1 cellular context compared by ENCODE assay signal in the genomic region with DNA sequence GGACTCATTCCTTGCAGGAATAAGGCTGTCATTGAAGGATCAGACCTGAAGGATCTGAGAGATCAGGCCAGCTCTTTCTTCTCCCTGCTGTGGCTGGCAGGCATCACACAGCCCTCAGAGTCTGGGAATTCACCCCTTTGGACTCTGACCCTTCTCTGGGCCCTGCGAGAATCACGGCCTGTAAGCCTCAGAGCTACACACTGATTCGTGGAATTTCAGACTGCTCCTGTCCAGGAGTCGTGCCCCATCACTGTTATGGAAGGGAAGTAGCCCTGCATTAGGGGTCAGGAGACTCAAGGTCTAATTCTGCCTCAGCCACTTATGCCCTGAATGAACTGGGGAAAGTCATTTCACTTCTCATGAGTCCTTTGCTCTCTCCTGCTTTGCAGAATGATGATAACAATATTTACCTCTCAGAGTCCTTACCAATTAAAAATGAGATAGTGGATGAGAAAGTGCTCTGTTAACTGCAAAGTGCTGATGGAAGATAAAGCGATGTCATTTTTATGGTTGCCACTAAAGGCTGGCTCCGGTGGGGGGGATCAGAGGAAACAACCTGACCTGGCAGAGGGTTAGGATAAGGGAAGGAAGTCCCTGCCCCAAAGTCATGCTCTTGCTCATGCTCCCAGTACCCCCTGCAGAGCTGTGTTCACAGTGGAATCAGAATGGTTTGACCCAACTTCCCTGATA.
TF ChIP-seq lines count a peak whose summit lies in the region.

No MANE protein-coding gene starts in this region.

TF ChIP-seq in SK-N-SH, 30 proteins besides CTCF, POLR2A, EP300 and RAD21 (continued from another document):
- TF ChIP-seq FOXJ3 (CRISPR knock-in tag; IDR thresholded peaks at IDR 0.05) (peak; percentile 98), TEAD4 (IDR thresholded peaks at IDR 0.05; ENCODE audit: borderline replicate concordance, insufficient read depth) (0 out of 2 replicates have a peak, but pooled peaks have one; percentile 10), TCF12 (IDR thresholded peaks at IDR 0.05) (peak; percentile 72), GABPA (IDR thresholded peaks at IDR 0.05; ENCODE audit: low read depth) (no peak), MEF2A (IDR thresholded peaks at IDR 0.05; ENCODE audit: borderline replicate concordance, low read depth) (no peak), TAF1 (IDR thresholded peaks at IDR 0.05; ENCODE audit: borderline replicate concordance, low read depth, low read length) (no peak), SIN3A (IDR thresholded peaks at IDR 0.05; ENCODE audit: borderline replicate concordance, low read depth, low read length) (no peak), RFX5 (IDR thresholded peaks at IDR 0.05; ENCODE audit: low read length) (no peak), GATA2 (CRISPR knock-in tag; IDR thresholded peaks at IDR 0.05) (peak; percentile 99), RXRA (IDR thresholded peaks at IDR 0.05; ENCODE audit: borderline replicate concordance, low read depth) (no peak), MAX (IDR thresholded peaks at IDR 0.05; ENCODE audit: low read depth) (no peak), ELF1 (IDR thresholded peaks at IDR 0.05) (no peak), NRF1 (IDR thresholded peaks at IDR 0.05; ENCODE audit: low read depth, low read length) (no peak), JUND (IDR thresholded peaks at IDR 0.05) (no peak), ZBTB33 (IDR thresholded peaks at IDR 0.05; ENCODE audit: borderline replicate concordance, low read depth) (no peak), EZH2phosphoT487 (IDR thresholded peaks at IDR 0.05; ENCODE audit: borderline replicate concordance, low read depth) (no peak), MXI1 (IDR thresholded peaks at IDR 0.05; ENCODE audit: low read depth, low read length) (peak; percentile 42; the same call in 1 of the 2 replicates), NFIC (IDR thresholded peaks at IDR 0.05; ENCODE audit: borderline replicate concordance) (0 out of 2 replicates have a peak, but pooled peaks have one; percentile 9), YY1 (IDR thresholded peaks at IDR 0.05; ENCODE audit: low read depth) (no peak), FOSL2 (IDR thresholded peaks at IDR 0.05; ENCODE audit: borderline replicate concordance, low read depth) (no peak), POLR2AphosphoS5 (IDR thresholded peaks at IDR 0.05; ENCODE audit: low read depth, low read length) (no peak), SMC3 (IDR thresholded peaks at IDR 0.05; ENCODE audit: low read depth, low read length) (no peak), RCOR1 (IDR thresholded peaks at IDR 0.05; ENCODE audit: low read length) (peak; percentile 98), CHD2 (IDR thresholded peaks at IDR 0.05; ENCODE audit: low read length, partially characterized antibody) (peak; percentile 82)
- TF ChIP-seq, protein P1, sequence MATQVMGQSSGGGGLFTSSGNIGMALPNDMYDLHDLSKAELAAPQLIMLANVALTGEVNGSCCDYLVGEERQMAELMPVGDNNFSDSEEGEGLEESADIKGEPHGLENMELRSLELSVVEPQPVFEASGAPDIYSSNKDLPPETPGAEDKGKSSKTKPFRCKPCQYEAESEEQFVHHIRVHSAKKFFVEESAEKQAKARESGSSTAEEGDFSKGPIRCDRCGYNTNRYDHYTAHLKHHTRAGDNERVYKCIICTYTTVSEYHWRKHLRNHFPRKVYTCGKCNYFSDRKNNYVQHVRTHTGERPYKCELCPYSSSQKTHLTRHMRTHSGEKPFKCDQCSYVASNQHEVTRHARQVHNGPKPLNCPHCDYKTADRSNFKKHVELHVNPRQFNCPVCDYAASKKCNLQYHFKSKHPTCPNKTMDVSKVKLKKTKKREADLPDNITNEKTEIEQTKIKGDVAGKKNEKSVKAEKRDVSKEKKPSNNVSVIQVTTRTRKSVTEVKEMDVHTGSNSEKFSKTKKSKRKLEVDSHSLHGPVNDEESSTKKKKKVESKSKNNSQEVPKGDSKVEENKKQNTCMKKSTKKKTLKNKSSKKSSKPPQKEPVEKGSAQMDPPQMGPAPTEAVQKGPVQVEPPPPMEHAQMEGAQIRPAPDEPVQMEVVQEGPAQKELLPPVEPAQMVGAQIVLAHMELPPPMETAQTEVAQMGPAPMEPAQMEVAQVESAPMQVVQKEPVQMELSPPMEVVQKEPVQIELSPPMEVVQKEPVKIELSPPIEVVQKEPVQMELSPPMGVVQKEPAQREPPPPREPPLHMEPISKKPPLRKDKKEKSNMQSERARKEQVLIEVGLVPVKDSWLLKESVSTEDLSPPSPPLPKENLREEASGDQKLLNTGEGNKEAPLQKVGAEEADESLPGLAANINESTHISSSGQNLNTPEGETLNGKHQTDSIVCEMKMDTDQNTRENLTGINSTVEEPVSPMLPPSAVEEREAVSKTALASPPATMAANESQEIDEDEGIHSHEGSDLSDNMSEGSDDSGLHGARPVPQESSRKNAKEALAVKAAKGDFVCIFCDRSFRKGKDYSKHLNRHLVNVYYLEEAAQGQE (IDR thresholded peaks at IDR 0.05; ENCODE audit: low read depth, low read length) = no peak
- TF ChIP-seq, protein P2, sequence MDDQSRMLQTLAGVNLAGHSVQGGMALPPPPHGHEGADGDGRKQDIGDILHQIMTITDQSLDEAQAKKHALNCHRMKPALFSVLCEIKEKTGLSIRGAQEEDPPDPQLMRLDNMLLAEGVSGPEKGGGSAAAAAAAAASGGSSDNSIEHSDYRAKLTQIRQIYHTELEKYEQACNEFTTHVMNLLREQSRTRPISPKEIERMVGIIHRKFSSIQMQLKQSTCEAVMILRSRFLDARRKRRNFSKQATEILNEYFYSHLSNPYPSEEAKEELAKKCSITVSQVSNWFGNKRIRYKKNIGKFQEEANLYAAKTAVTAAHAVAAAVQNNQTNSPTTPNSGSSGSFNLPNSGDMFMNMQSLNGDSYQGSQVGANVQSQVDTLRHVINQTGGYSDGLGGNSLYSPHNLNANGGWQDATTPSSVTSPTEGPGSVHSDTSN (IDR thresholded peaks at IDR 0.05) = no peak; the same call in 1 of the 2 replicates
